ENCODE assay signal across 8 cellular contexts in the genomic region with DNA sequence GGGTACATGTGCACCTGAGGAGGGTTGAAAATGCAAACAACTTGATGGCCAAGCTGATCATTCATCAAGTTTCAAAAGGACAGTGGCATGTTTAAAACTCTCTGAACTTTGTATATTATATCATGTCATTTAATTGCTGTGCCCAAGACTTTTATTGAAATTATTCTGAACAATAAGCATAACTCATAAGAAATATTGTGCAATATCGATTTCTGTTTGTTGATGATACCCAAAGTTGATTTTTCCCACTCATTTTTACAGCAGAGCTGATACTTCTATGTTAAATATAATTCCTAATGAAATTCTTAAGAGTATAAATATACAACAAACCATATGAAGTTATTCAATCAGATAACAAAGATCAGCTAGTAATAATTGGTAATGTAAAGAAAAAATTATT. TPM values are rescaled to one million over a fixed set of nuclear protein-coding genes. Genes with fewer than 3 reads are reported as not detected.
"Had no signal": no experiment of that assay in that cellular context is flagged by ENCODE, and none has a peak within 500 bp of the region (broad histone marks: within the 10 kb centered on the region; RNA-seq: fewer than 3 reads in every experiment).

No MANE protein-coding gene starts in this region.

- ATAC-seq: GM23338, HCT116 had no signal

- H3K9me3 ChIP-seq: HAP-1 had no signal

- H3K4me3 ChIP-seq: GM23338, HAP-1 had no signal

- H3K4me1 ChIP-seq: HAP-1 had no signal

- H3K4me2 ChIP-seq: GM23338 had no signal

- H3K27ac ChIP-seq: HL-60 had no signal

- DNase-seq: H7, HFFc6, KG1 had no signal

- H2AFZ ChIP-seq: GM23338 had no signal

- H3K36me3 ChIP-seq: HAP-1 had no signal

RNA-seq across cellular contexts. Expression of a gene that starts 49.1 kb away (rescaled TPM):
- polyA plus RNA-seq: IgD-negative memory B cell had no signal
